Comparison of ENCODE assay signal across 2 cellular contexts in the genomic region with DNA sequence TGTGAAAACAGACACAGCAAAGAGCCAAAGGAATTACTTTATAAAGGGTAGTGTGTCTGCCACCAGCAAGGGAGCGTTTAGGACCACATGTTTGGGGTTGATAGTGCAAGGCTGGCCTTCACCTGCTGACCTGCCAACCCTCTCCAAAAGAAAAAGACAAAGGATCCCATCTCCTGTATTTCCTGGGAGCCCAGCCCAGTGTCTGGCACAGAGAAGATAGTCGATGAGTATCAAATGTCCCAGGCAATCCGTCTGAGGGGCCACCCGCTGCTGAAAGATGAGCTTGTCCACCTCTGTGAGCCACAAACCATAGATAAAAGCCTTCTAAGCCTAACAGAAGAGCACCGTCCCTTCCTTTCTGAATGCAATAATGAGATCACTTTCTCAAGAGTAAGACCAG.
TF ChIP-seq lines count a peak whose summit lies in the region.

No MANE protein-coding gene starts in this region.

TF ChIP-seq in SK-N-SH treated with all-trans-retinoic acid at 6 μM for 48 hours, 23 proteins besides CTCF, POLR2A, EP300 and RAD21 (continued from another document):
- TF ChIP-seq TCF4 (CRISPR knock-in tag; IDR thresholded peaks at IDR 0.05; ENCODE audit: borderline replicate concordance) (no peak), PPARA (CRISPR knock-in tag; IDR thresholded peaks at IDR 0.05; ENCODE audit: borderline replicate concordance) (no peak), BACH2 (CRISPR knock-in tag; IDR thresholded peaks at IDR 0.05; ENCODE audit: borderline replicate concordance) (no peak), GLIS3 (CRISPR knock-in tag; IDR thresholded peaks at IDR 0.05) (no peak), TOX (CRISPR knock-in tag; IDR thresholded peaks at IDR 0.05; ENCODE audit: borderline replicate concordance) (no peak), ZFP3 (CRISPR knock-in tag; IDR thresholded peaks at IDR 0.05) (no peak), ZNF70 (CRISPR knock-in tag; IDR thresholded peaks at IDR 0.05) (no peak), ZNF565 (CRISPR knock-in tag; conservative IDR thresholded peaks at IDR 0.05; ENCODE audit: low read depth) (no peak)
- TF ChIP-seq, protein P1, sequence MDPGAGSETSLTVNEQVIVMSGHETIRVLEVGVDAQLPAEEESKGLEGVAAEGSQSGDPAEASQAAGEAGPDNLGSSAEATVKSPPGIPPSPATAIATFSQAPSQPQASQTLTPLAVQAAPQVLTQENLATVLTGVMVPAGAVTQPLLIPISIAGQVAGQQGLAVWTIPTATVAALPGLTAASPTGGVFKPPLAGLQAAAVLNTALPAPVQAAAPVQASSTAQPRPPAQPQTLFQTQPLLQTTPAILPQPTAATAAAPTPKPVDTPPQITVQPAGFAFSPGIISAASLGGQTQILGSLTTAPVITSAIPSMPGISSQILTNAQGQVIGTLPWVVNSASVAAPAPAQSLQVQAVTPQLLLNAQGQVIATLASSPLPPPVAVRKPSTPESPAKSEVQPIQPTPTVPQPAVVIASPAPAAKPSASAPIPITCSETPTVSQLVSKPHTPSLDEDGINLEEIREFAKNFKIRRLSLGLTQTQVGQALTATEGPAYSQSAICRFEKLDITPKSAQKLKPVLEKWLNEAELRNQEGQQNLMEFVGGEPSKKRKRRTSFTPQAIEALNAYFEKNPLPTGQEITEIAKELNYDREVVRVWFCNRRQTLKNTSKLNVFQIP (CRISPR knock-in tag; IDR thresholded peaks at IDR 0.05; ENCODE audit: borderline replicate concordance, low read depth): no peak
- TF ChIP-seq, protein P2, sequence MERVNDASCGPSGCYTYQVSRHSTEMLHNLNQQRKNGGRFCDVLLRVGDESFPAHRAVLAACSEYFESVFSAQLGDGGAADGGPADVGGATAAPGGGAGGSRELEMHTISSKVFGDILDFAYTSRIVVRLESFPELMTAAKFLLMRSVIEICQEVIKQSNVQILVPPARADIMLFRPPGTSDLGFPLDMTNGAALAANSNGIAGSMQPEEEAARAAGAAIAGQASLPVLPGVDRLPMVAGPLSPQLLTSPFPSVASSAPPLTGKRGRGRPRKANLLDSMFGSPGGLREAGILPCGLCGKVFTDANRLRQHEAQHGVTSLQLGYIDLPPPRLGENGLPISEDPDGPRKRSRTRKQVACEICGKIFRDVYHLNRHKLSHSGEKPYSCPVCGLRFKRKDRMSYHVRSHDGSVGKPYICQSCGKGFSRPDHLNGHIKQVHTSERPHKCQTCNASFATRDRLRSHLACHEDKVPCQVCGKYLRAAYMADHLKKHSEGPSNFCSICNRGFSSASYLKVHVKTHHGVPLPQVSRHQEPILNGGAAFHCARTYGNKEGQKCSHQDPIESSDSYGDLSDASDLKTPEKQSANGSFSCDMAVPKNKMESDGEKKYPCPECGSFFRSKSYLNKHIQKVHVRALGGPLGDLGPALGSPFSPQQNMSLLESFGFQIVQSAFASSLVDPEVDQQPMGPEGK (CRISPR knock-in tag; IDR thresholded peaks at IDR 0.05; ENCODE audit: borderline replicate concordance): no peak

TF ChIP-seq in GM23338, 12 proteins besides CTCF, POLR2A, EP300 and RAD21:
- TF ChIP-seq, protein P3, sequence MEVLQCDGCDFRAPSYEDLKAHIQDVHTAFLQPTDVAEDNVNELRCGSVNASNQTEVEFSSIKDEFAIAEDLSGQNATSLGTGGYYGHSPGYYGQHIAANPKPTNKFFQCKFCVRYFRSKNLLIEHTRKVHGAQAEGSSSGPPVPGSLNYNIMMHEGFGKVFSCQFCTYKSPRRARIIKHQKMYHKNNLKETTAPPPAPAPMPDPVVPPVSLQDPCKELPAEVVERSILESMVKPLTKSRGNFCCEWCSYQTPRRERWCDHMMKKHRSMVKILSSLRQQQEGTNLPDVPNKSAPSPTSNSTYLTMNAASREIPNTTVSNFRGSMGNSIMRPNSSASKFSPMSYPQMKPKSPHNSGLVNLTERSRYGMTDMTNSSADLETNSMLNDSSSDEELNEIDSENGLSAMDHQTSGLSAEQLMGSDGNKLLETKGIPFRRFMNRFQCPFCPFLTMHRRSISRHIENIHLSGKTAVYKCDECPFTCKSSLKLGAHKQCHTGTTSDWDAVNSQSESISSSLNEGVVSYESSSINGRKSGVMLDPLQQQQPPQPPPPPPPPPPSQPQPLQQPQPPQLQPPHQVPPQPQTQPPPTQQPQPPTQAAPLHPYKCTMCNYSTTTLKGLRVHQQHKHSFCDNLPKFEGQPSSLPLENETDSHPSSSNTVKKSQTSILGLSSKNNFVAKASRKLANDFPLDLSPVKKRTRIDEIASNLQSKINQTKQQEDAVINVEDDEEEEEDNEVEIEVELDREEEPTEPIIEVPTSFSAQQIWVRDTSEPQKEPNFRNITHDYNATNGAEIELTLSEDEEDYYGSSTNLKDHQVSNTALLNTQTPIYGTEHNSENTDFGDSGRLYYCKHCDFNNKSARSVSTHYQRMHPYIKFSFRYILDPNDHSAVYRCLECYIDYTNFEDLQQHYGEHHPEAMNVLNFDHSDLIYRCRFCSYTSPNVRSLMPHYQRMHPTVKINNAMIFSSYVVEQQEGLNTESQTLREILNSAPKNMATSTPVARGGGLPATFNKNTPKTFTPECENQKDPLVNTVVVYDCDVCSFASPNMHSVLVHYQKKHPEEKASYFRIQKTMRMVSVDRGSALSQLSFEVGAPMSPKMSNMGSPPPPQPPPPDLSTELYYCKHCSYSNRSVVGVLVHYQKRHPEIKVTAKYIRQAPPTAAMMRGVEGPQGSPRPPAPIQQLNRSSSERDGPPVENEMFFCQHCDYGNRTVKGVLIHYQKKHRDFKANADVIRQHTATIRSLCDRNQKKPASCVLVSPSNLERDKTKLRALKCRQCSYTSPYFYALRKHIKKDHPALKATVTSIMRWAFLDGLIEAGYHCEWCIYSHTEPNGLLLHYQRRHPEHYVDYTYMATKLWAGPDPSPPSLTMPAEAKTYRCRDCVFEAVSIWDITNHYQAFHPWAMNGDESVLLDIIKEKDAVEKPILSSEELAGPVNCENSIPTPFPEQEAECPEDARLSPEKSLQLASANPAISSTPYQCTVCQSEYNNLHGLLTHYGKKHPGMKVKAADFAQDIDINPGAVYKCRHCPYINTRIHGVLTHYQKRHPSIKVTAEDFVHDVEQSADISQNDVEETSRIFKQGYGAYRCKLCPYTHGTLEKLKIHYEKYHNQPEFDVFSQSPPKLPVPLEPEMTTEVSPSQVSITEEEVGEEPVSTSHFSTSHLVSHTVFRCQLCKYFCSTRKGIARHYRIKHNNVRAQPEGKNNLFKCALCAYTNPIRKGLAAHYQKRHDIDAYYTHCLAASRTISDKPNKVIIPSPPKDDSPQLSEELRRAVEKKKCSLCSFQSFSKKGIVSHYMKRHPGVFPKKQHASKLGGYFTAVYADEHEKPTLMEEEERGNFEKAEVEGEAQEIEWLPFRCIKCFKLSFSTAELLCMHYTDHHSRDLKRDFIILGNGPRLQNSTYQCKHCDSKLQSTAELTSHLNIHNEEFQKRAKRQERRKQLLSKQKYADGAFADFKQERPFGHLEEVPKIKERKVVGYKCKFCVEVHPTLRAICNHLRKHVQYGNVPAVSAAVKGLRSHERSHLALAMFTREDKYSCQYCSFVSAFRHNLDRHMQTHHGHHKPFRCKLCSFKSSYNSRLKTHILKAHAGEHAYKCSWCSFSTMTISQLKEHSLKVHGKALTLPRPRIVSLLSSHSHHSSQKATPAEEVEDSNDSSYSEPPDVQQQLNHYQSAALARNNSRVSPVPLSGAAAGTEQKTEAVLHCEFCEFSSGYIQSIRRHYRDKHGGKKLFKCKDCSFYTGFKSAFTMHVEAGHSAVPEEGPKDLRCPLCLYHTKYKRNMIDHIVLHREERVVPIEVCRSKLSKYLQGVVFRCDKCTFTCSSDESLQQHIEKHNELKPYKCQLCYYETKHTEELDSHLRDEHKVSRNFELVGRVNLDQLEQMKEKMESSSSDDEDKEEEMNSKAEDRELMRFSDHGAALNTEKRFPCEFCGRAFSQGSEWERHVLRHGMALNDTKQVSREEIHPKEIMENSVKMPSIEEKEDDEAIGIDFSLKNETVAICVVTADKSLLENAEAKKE (CRISPR knock-in tag; IDR thresholded peaks at IDR 0.05): no peak
